In genomic region chr10:78302989-78303854, GRCh38 we compare ENCODE assay signal across 9 cellular contexts.
DNase-seq lines count a peak whose midpoint lies in the region; ATAC-seq, FAIRE-seq and TF ChIP-seq lines count a peak whose summit lies in the region.
"Had no signal": no experiment of that assay in that cellular context is flagged by ENCODE, and none has a peak within 500 bp of the region (broad histone marks: within the 10 kb centered on the region; RNA-seq: fewer than 3 reads in every experiment).

No MANE protein-coding gene starts in this region.

- CTCF ChIA-PET in WTC11 (lab: Charles Lee), result interaction anchor here (0.9 to 3.6 kb wide), 13 partner anchors 11 to 933 kb away, joined by 3 to 44 read pairs (median 4); no protein-coding TSS in a partner anchor

- H3K36me3 ChIP-seq in kidney (ENCODE audit: control insufficient read depth in 1 of 2, insufficient read depth in 2 of 2, low read length in 2 of 2), result no peaks in the 10 kb centered on the region

- ATAC-seq in HG03175 (IDR thresholded peaks at IDR 0.05; ENCODE audit: unreplicated experiment), result peak; percentile 84
- peak; percentile 91 for ATAC-seq in WTC11

- peak overlapping the region; percentile 96 for H3K27ac ChIP-seq in caudate nucleus (ENCODE audit: low read depth, low read length)
- peak overlapping the region; percentile 85 to 91 for H3K27ac ChIP-seq in kidney (ENCODE audit: low read depth in 2 of 2, low read length in 2 of 2)

- FAIRE-seq in kidney (lab: Jason Lieb, UNC), result no peak
- FAIRE-seq: TTC549 had no signal

- H3K27me3 Mint-ChIP-seq in WTC11 (ENCODE audit: low read depth), result no peaks in the 10 kb centered on the region; the same call in 1 of the 2 replicates

- H3K9ac ChIP-seq in kidney (ENCODE audit: low read length in 2 of 2), result peak overlapping the region; percentile 80 to 97

- in situ Hi-C loops in GM18951 (cut with MboI; ENCODE audit: low sequenced_read_pairs, unreplicated experiment), result no loop called here

- POLR2A ChIA-PET in WTC11 (lab: Charles Lee), result interaction anchor here (0.6 to 0.7 kb wide), 2 partner anchors 68 to 353 kb away, joined by 3 to 6 read pairs; no protein-coding TSS in a partner anchor

- H3K4me1 ChIP-seq in kidney (ENCODE audit: control insufficient read depth in 1 of 2, insufficient read depth in 1 of 2, low read depth in 1 of 2, low read length in 2 of 2), result peaks cover 16 to 20% of the 10 kb centered on the region in 2 donors

- H3K9me3 Mint-ChIP-seq in WTC11, result peaks cover 16% of the 10 kb centered on the region

- no peaks in the 10 kb centered on the region for H3K36me3 Mint-ChIP-seq in WTC11

- TF ChIP-seq POLR2A in GM18951 (IDR thresholded peaks at IDR 0.05; ENCODE audit: extremely low read depth, insufficient read depth, insufficient read length), result peak; percentile 80

- H3K4me1 Mint-ChIP-seq in WTC11, result peaks cover 31% of the 10 kb centered on the region

- peak overlapping the region; percentile 74 to 86 for H3K4me3 ChIP-seq in kidney (ENCODE audit: low read length in 2 of 2)

- H3K9me3 ChIP-seq in kidney (ENCODE audit: control insufficient read depth in 1 of 2, low read length in 2 of 2), result no peaks in the 10 kb centered on the region

- intact Hi-C loops in kidney (cut with DNase I), result no loop called here

- peak; percentile 84 for DNase-seq in AG09319 (ENCODE audit: extremely low read depth, low read depth)
- peak; percentile 91 for DNase-seq in NCI-H2227 (lab: John Stamatoyannopoulos, UW; ENCODE audit: unreplicated experiment)
- DNase-seq in WTC11 (ENCODE audit: low spot score), result peak; percentile 96
- peak; percentile 46 to 98 (median 91) for DNase-seq in caudate nucleus (lab: John Stamatoyannopoulos, UW)
- peak; percentile 99 for DNase-seq in kidney
- peak; percentile 98 for DNase-seq in stimulated activated CD4-positive, alpha-beta T cell treated with anti-CD3 and anti-CD28 coated beads, Interleukin-15, amount 100 ng/mL, for 1 hour (ENCODE audit: low read depth in 1 of 2, low spot score in 1 of 2)

- H3K4me3 Mint-ChIP-seq in WTC11, result peak overlapping the region; percentile 82

- TF ChIP-seq CTCF in AG09319 (IDR thresholded peaks at IDR 0.05; ENCODE audit: low read depth, low read length) (peak; percentile 60), WTC11 (IDR thresholded peaks at IDR 0.05) (peak; percentile 53), kidney (IDR thresholded peaks at IDR 0.05; ENCODE audit: borderline replicate concordance, extremely low read depth, insufficient read depth) (peak; percentile 64)

- H3K27ac Mint-ChIP-seq in WTC11, result peak overlapping the region; percentile 85

TF ChIP-seq in WTC11, 78 proteins besides CTCF, POLR2A, EP300 and RAD21 (continues in another document):
- TF ChIP-seq, protein P1, sequence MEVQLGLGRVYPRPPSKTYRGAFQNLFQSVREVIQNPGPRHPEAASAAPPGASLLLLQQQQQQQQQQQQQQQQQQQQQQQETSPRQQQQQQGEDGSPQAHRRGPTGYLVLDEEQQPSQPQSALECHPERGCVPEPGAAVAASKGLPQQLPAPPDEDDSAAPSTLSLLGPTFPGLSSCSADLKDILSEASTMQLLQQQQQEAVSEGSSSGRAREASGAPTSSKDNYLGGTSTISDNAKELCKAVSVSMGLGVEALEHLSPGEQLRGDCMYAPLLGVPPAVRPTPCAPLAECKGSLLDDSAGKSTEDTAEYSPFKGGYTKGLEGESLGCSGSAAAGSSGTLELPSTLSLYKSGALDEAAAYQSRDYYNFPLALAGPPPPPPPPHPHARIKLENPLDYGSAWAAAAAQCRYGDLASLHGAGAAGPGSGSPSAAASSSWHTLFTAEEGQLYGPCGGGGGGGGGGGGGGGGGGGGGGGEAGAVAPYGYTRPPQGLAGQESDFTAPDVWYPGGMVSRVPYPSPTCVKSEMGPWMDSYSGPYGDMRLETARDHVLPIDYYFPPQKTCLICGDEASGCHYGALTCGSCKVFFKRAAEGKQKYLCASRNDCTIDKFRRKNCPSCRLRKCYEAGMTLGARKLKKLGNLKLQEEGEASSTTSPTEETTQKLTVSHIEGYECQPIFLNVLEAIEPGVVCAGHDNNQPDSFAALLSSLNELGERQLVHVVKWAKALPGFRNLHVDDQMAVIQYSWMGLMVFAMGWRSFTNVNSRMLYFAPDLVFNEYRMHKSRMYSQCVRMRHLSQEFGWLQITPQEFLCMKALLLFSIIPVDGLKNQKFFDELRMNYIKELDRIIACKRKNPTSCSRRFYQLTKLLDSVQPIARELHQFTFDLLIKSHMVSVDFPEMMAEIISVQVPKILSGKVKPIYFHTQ (CRISPR knock-in tag; IDR thresholded peaks at IDR 0.05), result no peak
- TF ChIP-seq CREM (CRISPR knock-in tag; IDR thresholded peaks at IDR 0.05) (peak; percentile 43; the same call in 1 of the 2 replicates), KAT7 (CRISPR knock-in tag; IDR thresholded peaks at IDR 0.05; ENCODE audit: borderline replicate concordance) (no peak), SMAD4 (CRISPR knock-in tag; IDR thresholded peaks at IDR 0.05) (no peak), TEAD1 (CRISPR knock-in tag; IDR thresholded peaks at IDR 0.05) (peak; percentile 44; the same call in 1 of the 2 replicates), HMGA2 (CRISPR knock-in tag; IDR thresholded peaks at IDR 0.05) (no peak), ZNF263 (CRISPR knock-in tag; IDR thresholded peaks at IDR 0.05; ENCODE audit: low read depth) (peak; percentile 29; the same call in 1 of the 2 replicates), FOXP4 (CRISPR knock-in tag; IDR thresholded peaks at IDR 0.05) (no peak), ATF1 (CRISPR knock-in tag; IDR thresholded peaks at IDR 0.05) (no peak), ZNF232 (CRISPR knock-in tag; IDR thresholded peaks at IDR 0.05) (peak; percentile 68; the same call in 1 of the 2 replicates), MAX (CRISPR knock-in tag; IDR thresholded peaks at IDR 0.05) (0 out of 2 replicates have a peak, but pooled peaks have one; percentile 30), RELA (CRISPR knock-in tag; IDR thresholded peaks at IDR 0.05; ENCODE audit: borderline replicate concordance) (no peak), ZNF138 (CRISPR knock-in tag; conservative IDR thresholded peaks at IDR 0.05) (no peak), ZNF121 (CRISPR knock-in tag; IDR thresholded peaks at IDR 0.05) (peak; percentile 77; the same call in 1 of the 2 replicates), ZNF416 (CRISPR knock-in tag; IDR thresholded peaks at IDR 0.05) (0 out of 2 replicates have a peak, but pooled peaks have one; percentile 66)
- TF ChIP-seq, protein P2, sequence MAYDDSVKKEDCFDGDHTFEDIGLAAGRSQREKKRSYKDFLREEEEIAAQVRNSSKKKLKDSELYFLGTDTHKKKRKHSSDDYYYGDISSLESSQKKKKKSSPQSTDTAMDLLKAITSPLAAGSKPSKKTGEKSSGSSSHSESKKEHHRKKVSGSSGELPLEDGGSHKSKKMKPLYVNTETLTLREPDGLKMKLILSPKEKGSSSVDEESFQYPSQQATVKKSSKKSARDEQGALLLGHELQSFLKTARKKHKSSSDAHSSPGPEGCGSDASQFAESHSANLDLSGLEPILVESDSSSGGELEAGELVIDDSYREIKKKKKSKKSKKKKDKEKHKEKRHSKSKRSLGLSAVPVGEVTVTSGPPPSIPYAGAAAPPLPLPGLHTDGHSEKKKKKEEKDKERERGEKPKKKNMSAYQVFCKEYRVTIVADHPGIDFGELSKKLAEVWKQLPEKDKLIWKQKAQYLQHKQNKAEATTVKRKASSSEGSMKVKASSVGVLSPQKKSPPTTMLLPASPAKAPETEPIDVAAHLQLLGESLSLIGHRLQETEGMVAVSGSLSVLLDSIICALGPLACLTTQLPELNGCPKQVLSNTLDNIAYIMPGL (CRISPR knock-in tag; IDR thresholded peaks at IDR 0.05), result peak; percentile 75; the same call in 1 of the 2 replicates
- TF ChIP-seq, protein P3, sequence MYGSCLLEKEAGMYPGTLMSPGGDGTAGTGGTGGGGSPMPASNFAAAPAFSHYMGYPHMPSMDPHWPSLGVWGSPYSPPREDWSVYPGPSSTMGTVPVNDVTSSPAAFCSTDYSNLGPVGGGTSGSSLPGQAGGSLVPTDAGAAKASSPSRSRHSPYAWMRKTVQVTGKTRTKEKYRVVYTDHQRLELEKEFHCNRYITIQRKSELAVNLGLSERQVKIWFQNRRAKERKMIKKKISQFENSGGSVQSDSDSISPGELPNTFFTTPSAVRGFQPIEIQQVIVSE (CRISPR knock-in tag; IDR thresholded peaks at IDR 0.05; ENCODE audit: borderline replicate concordance), result no peak
- TF ChIP-seq, protein P4, sequence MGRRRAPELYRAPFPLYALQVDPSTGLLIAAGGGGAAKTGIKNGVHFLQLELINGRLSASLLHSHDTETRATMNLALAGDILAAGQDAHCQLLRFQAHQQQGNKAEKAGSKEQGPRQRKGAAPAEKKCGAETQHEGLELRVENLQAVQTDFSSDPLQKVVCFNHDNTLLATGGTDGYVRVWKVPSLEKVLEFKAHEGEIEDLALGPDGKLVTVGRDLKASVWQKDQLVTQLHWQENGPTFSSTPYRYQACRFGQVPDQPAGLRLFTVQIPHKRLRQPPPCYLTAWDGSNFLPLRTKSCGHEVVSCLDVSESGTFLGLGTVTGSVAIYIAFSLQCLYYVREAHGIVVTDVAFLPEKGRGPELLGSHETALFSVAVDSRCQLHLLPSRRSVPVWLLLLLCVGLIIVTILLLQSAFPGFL (CRISPR knock-in tag; IDR thresholded peaks at IDR 0.05; ENCODE audit: borderline replicate concordance), result no peak

Comparison
In these comparisons a context has a peak if more than half of its experiments do, and no peak if none do; other contexts are left out.
1. Peak in every context shown above with its lines: DNase-seq, ATAC-seq, H3K4me3 ChIP-seq and H3K27ac ChIP-seq.